30 cellular contexts compared by ENCODE assay signal in genomic region chr7:77466455-77466854, GRCh38. TPM values are rescaled to one million over a fixed set of nuclear protein-coding genes. Genes with fewer than 3 reads are reported as not detected.
DNase-seq lines count a peak whose midpoint lies in the region; ATAC-seq, FAIRE-seq and TF ChIP-seq lines count a peak whose summit lies in the region.
"Had no signal": no experiment of that assay in that cellular context is flagged by ENCODE, and none has a peak within 500 bp of the region (broad histone marks: within the 10 kb centered on the region; RNA-seq: fewer than 3 reads in every experiment).

No MANE protein-coding gene starts in this region.

- WGBS in GM12878 (ENCODE audit: insufficient coverage, insufficient replicate concordance, low lambda C conversion rate, missing lambda C conversion rate) = 6% methylated on average over 1 of the region's 1 CpG
- WGBS in mammary epithelial cell (ENCODE audit: low coverage, missing lambda C conversion rate) = 100% methylated on average over 1 of the region's 1 CpG
- 78 to 93% methylated on average over 1 of the region's 1 CpG for WGBS in lower leg skin, 2 donors

- H3K4me1 Mint-ChIP-seq in osteocyte (ENCODE audit: unreplicated experiment) = peaks cover 7% of the 10 kb centered on the region

- intact Hi-C loops in GM12878 (cut with micrococcal nuclease; ENCODE audit: unreplicated experiment) (no loop called here), mammary epithelial cell (cut with micrococcal nuclease) (no loop called here), lower leg skin (cut with DNase I; ENCODE audit: low total_unique reads) (no loop called here)

- H3K79me2 ChIP-seq in GM12878 (ENCODE audit: control insufficient read depth, insufficient read depth, low read length) (no peaks in the 10 kb centered on the region), mammary epithelial cell (ENCODE audit: insufficient read depth, low read length) (no peaks in the 10 kb centered on the region)

- no peak overlapping the region for H2AFZ ChIP-seq in GM12878 (ENCODE audit: control insufficient read depth, low read depth, low read length)
- H2AFZ ChIP-seq in mammary epithelial cell (ENCODE audit: low read depth, low read length) = no peak overlapping the region

- TF ChIP-seq RAD21 in GM12878 (IDR thresholded peaks at IDR 0.05; ENCODE audit: insufficient read depth, low read depth, low read length) = no peak

- no peak for FAIRE-seq in GM12878 (lab: Jason Lieb, UNC)
- FAIRE-seq: GM18507, GM19239, H54 had no signal

- H3K9me3 Mint-ChIP-seq in osteocyte (ENCODE audit: unreplicated experiment) = peaks cover 5% of the 10 kb centered on the region
- H3K9me3 Mint-ChIP-seq: activated CD4-positive, alpha-beta memory T cell treated with anti-CD3 and anti-CD28 coated beads for 36 hours; T-helper 1 cell treated with Interleukin-12 subunit alpha and Interleukin-12 subunit beta and Interleukin-4 antibody, amounts not matched to agents 30 μg/mL and 1 μg/mL, for 36 hours had no signal

- TF ChIP-seq EP300 in GM12878 (IDR thresholded peaks at IDR 0.05; ENCODE audit: borderline replicate concordance in 1 of 2, control insufficient read depth in 1 of 2, low read depth in 2 of 2, low read length in 2 of 2) = no peak

- no peak overlapping the region for H3K4me3 ChIP-seq in GM12878
- H3K4me3 ChIP-seq in mammary epithelial cell (replicated peaks in 1 of 3; ENCODE audit: insufficient read depth in 1 of 3, low read depth in 2 of 3, low read length in 3 of 3) = no peak overlapping the region
- H3K4me3 ChIP-seq in lower leg skin (ENCODE audit: low read depth, poor library complexity, severe bottlenecking) = no peak overlapping the region
- H3K4me3 ChIP-seq: adrenal gland, colonic mucosa, prostate gland, skin epidermis had no signal

- no peak overlapping the region for H3K4me2 ChIP-seq in GM12878 (ENCODE audit: control insufficient read depth, insufficient read depth)
- no peak overlapping the region for H3K4me2 ChIP-seq in mammary epithelial cell (ENCODE audit: insufficient read depth, low read depth, low read length)

- TF ChIP-seq CTCF in GM12878 (IDR thresholded peaks at IDR 0.05 in 2 of 3, conservative IDR thresholded peaks at IDR 0.05 in 1 of 3; ENCODE audit: control insufficient read depth in 2 of 3, extremely low read depth in 1 of 3, insufficient read depth in 1 of 3, low read depth in 3 of 3, low read length in 3 of 3) (no peak), mammary epithelial cell (conservative IDR thresholded peaks at IDR 0.05 in 1 of 2, IDR thresholded peaks at IDR 0.05 in 1 of 2; ENCODE audit: extremely low read depth in 1 of 2, insufficient read depth in 1 of 2, low read depth in 1 of 2, low read length in 2 of 2) (no peak), osteocyte (IDR thresholded peaks at IDR 0.05) (no peak), lower leg skin (IDR thresholded peaks at IDR 0.05) (no peak)

- H3K9me3 ChIP-seq in GM12878 (replicated peaks; ENCODE audit: control insufficient read depth, insufficient read depth, low read length) (no peaks in the 10 kb centered on the region), mammary epithelial cell (replicated peaks; ENCODE audit: insufficient read depth, low read length) (no peaks in the 10 kb centered on the region)
- H3K9me3 ChIP-seq: adrenal gland, BE2C, Caco-2, colonic mucosa, prostate gland had no signal

- dilution Hi-C loops in mammary epithelial cell (cut with HindIII; ENCODE audit: low sequenced_read_pairs) = no loop called here

- POLR2A ChIA-PET in GM12878 (lab: Charles Lee) = interaction anchor here (1.0 to 1.8 kb wide), 6 partner anchors 23 to 92 kb away, joined by 3 to 5 read pairs (median 4); no protein-coding TSS in a partner anchor

- CTCF ChIA-PET in GM12878 (lab: Yijun Ruan, JAX) (interaction anchor here (1.0 to 2.1 kb wide), 6 partner anchors 11 to 185 kb away, joined by 3 to 6 read pairs (median 5); no protein-coding TSS in a partner anchor), mammary epithelial cell (lab: Charles Lee; ENCODE audit: low non-redundant PET) (interaction anchor here (0.5 kb wide), 1 partner anchor 354 kb away, joined by 4 read pairs; no protein-coding TSS in a partner anchor)

- H3K36me3 ChIP-seq in GM12878 (ENCODE audit: control insufficient read depth in 2 of 2, insufficient read depth in 2 of 2, low read length in 1 of 2) = no peaks in the 10 kb centered on the region
- no peaks in the 10 kb centered on the region for H3K36me3 ChIP-seq in mammary epithelial cell (ENCODE audit: insufficient read depth, low read length)
- H3K36me3 ChIP-seq: adrenal gland, BE2C, colonic mucosa, prostate gland had no signal

- H3K27ac ChIP-seq in GM12878 (ENCODE audit: control insufficient read depth, insufficient read depth) (no peak overlapping the region), mammary epithelial cell (ENCODE audit: insufficient read depth, low read depth, low read length) (no peak overlapping the region)
- H3K27ac ChIP-seq: colonic mucosa, prostate gland, skin epidermis, VCaP had no signal

- RAD21 ChIA-PET in GM12878 (lab: Charles Lee; ENCODE audit: unreplicated experiment) = interaction anchor here (1.0 to 2.0 kb wide), 14 partner anchors 10 to 185 kb away, joined by 3 to 6 read pairs (median 4); no protein-coding TSS in a partner anchor

- no peaks in the 10 kb centered on the region for H3K27me3 ChIP-seq in GM12878 (replicated peaks in 1 of 2; ENCODE audit: control insufficient read depth in 2 of 2, insufficient read depth in 2 of 2, low read length in 1 of 2)
- H3K27me3 ChIP-seq in mammary epithelial cell (ENCODE audit: insufficient read depth, low read length) = no peaks in the 10 kb centered on the region
- H3K27me3 ChIP-seq: adrenal gland, BE2C, colonic mucosa had no signal

- TF ChIP-seq POLR2A in GM12878 (IDR thresholded peaks at IDR 0.05; ENCODE audit: low read depth, low read length) (no peak), lower leg skin (IDR thresholded peaks at IDR 0.05) (no peak)

- H3K36me3 Mint-ChIP-seq in osteocyte (ENCODE audit: unreplicated experiment) = no peaks in the 10 kb centered on the region
- H3K36me3 Mint-ChIP-seq: activated CD4-positive, alpha-beta memory T cell treated with anti-CD3 and anti-CD28 coated beads for 36 hours had no signal

- H3K27ac Mint-ChIP-seq in osteocyte (ENCODE audit: unreplicated experiment) = no peak overlapping the region
- H3K27ac Mint-ChIP-seq: activated CD4-positive, alpha-beta memory T cell treated with anti-CD3 and anti-CD28 coated beads for 36 hours; stimulated activated naive CD8-positive, alpha-beta T cell treated with anti-CD3 and anti-CD28 coated beads, Interleukin-15, Interleukin-2, amounts not matched to agents 100 ng/mL and 50 ng/mL, for 24 hours; T-helper 1 cell treated with Interleukin-12 subunit alpha and Interleukin-12 subunit beta and Interleukin-4 antibody, amounts not matched to agents 30 μg/mL and 1 μg/mL, for 36 hours had no signal

- H4K20me1 ChIP-seq in GM12878 (ENCODE audit: control insufficient read depth, insufficient read depth) = no peaks in the 10 kb centered on the region
- H4K20me1 ChIP-seq in mammary epithelial cell (ENCODE audit: insufficient read depth, low read length) = no peaks in the 10 kb centered on the region

- SMC1A ChIA-PET in GM12878 (lab: Charles Lee; ENCODE audit: uncharacterized antibody, unreplicated experiment) = interaction anchor here (0.6 to 2.4 kb wide), 24 partner anchors 11 to 236 kb away, joined by 3 to 11 read pairs (median 5); no protein-coding TSS in a partner anchor

- H3K4me1 ChIP-seq in GM12878 (ENCODE audit: control insufficient read depth, insufficient read depth, low read length) (peaks cover 19% of the 10 kb centered on the region), mammary epithelial cell (ENCODE audit: insufficient read depth, low read length) (peaks cover 11% of the 10 kb centered on the region)
- H3K4me1 ChIP-seq: adrenal gland, BE2C, Caco-2, colonic mucosa, prostate gland had no signal

- H3K9ac ChIP-seq in GM12878 (ENCODE audit: control insufficient read depth, insufficient read depth, low read length) (no peak overlapping the region), mammary epithelial cell (ENCODE audit: insufficient read depth, low read length) (no peak overlapping the region)

- in situ Hi-C loops in GM12878 (cut with MboI) = no loop called here
- in situ Hi-C loops in mammary epithelial cell (cut with MboI; ENCODE audit: low sequenced_read_pairs in 2 of 2) = no loop called here

- no peak overlapping the region for H3K4me3 Mint-ChIP-seq in osteocyte (ENCODE audit: unreplicated experiment)
- H3K4me3 Mint-ChIP-seq: activated CD4-positive, alpha-beta memory T cell treated with anti-CD3 and anti-CD28 coated beads for 36 hours; stimulated activated naive CD8-positive, alpha-beta T cell treated with anti-CD3 and anti-CD28 coated beads, Interleukin-15, Interleukin-2, amounts not matched to agents 100 ng/mL and 50 ng/mL, for 24 hours; T-helper 1 cell treated with Interleukin-12 subunit alpha and Interleukin-12 subunit beta and Interleukin-4 antibody, amounts not matched to agents 30 μg/mL and 1 μg/mL, for 36 hours had no signal

- ATAC-seq in HG03378 (IDR thresholded peaks at IDR 0.05; ENCODE audit: unreplicated experiment) (peak; percentile 40), GM12878 (peak; percentile 2), GM19023 (IDR thresholded peaks at IDR 0.05; ENCODE audit: unreplicated experiment) (no peak)

- DNase-seq in SKM-1 treated with dmso at 0.1 percent for 144 hours (lab: John Stamatoyannopoulos, UW; ENCODE audit: unreplicated experiment) (peak; percentile 67), SKM-1 (lab: John Stamatoyannopoulos, UW; ENCODE audit: unreplicated experiment) (no peak), GM12878 (ENCODE audit: low read depth, low spot score) (no peak), mammary epithelial cell (no peak), osteocyte (ENCODE audit: extremely low spot score, unreplicated experiment) (no peak), lower leg skin (ENCODE audit: low spot score in 2 of 2) (no peak)
- DNase-seq: 8988T; activated CD4-positive, alpha-beta memory T cell treated with anti-CD3 and anti-CD28 coated beads for 36 hours; activated gamma-delta T cell; activated T-cell treated with anti-CD3 and anti-CD28 coated beads for 4 hours; adrenal gland; BE2C; Caco-2; colonic mucosa; left cardiac atrium; NCI-H1436; NCI-H524 treated with DMSO at 0.1 percent for 48 hours; OCI-M1; Right ventricle myocardium superior; trophoblast cell had no signal

- no peaks in the 10 kb centered on the region for H3K27me3 Mint-ChIP-seq in osteocyte (ENCODE audit: unreplicated experiment)
- H3K27me3 Mint-ChIP-seq: activated CD4-positive, alpha-beta memory T cell treated with anti-CD3 and anti-CD28 coated beads for 36 hours; stimulated activated naive CD8-positive, alpha-beta T cell treated with anti-CD3 and anti-CD28 coated beads, Interleukin-15, Interleukin-2, amounts not matched to agents 100 ng/mL and 50 ng/mL, for 24 hours had no signal

- BruUV-seq in GM12878 (replicated peaks; lab: Mats Ljungman, UMichigan) (no TSS peak), mammary epithelial cell (replicated peaks; lab: Mats Ljungman, UMichigan) (no TSS peak)

RNA-seq across cellular contexts. Expression of gene GSAP, which starts 50.3 kb away (rescaled TPM):
- 130 and 134 TPM in 2 replicates for total RNA-seq in GM12878 (2013; cell fraction: nucleolus; rRNA removed)
- 26.5 and 27.2 TPM in 2 replicates for total RNA-seq in GM12878 (2014; rRNA removed)
- total RNA-seq in GM12878 (2014; rRNA removed; fragmentation: Illumina TruSeq; extraction: Trizol) = 21.0 and 24.7 TPM in 2 replicates
- total RNA-seq in GM12878 (2021) = 17.4 and 24.1 TPM in 2 replicates
- 6.9 TPM for polyA plus RNA-seq in GM12878 (2011; ENCODE audit: low read depth)
- polyA plus RNA-seq in GM12878 (2011; rRNA removed) = 38.1 and 48.5 TPM in 2 replicates
- polyA plus RNA-seq in GM12878 (2011; cell fraction: cytosol; rRNA removed) = 14.7 and 15.5 TPM in 2 replicates
- 99.9 and 128 TPM in 2 replicates for polyA plus RNA-seq in GM12878 (2011; cell fraction: nucleus; rRNA removed)
- 8.0 and 10.6 TPM in 2 replicates for polyA plus RNA-seq in GM12878 (2012)
- 22.6 and 29.6 TPM in 2 replicates for polyA plus RNA-seq in GM12878 (2014; fragmentation: Illumina TruSeq; extraction: Trizol)
- 1 to 10 TPM; 6.6 to 8.0 TPM for polyA plus RNA-seq in GM12878 (2014; fragmentation: Nextera tagmentation; extraction: Ambion mirVana)
- polyA plus RNA-seq in GM12878 (2014; rRNA removed) = 20.3 and 24.1 TPM in 2 replicates
- 10 to 100 TPM; 14.4 to 16.0 TPM for polyA plus RNA-seq in GM12878 (2016; fragmentation: Nextera tagmentation; extraction: Ambion mirVana)
- polyA minus RNA-seq in GM12878 (2011; rRNA and poly(A)+ RNA removed) = 36.5 and 39.6 TPM in 2 replicates
- polyA minus RNA-seq in GM12878 (2011; cell fraction: cytosol; rRNA and poly(A)+ RNA removed) = 7.6 and 11.1 TPM in 2 replicates
- polyA minus RNA-seq in GM12878 (2011; cell fraction: nucleus; rRNA and poly(A)+ RNA removed) = 46.9 and 73.0 TPM in 2 replicates
- 10 to 100 TPM in 1 of 2 donors, 1 to 10 TPM in 1; 7.9 to 10.3 TPM for total RNA-seq in mammary epithelial cell
- polyA plus RNA-seq in mammary epithelial cell = 2.6 TPM
- not detected for polyA minus RNA-seq in mammary epithelial cell
- total RNA-seq in osteocyte = 0.83 and 0.84 TPM in 2 replicates
- 10 to 100 TPM in 1 of 4 donors, 1 to 10 TPM in 3; 6.8 to 11.4 (median 9.3) TPM for total RNA-seq in lower leg skin
